In genomic region chr19:16112778-16113177, GRCh38 we compare ENCODE assay signal across 1 cellular context.
TF ChIP-seq lines count a peak whose summit lies in the region.

No MANE protein-coding gene starts in this region.

TF ChIP-seq in HEK293, 187 proteins besides CTCF, POLR2A, EP300 and RAD21 (continued from another document):
- TF ChIP-seq ZNF280C (tag by site-specific recombination; IDR thresholded peaks at IDR 0.05) (no peak), ZNF624 (tag by site-specific recombination; IDR thresholded peaks at IDR 0.05) (no peak), ZNF174 (tag by site-specific recombination; IDR thresholded peaks at IDR 0.05) (no peak), ZNF211 (tag by site-specific recombination; IDR thresholded peaks at IDR 0.05; ENCODE audit: low read depth) (no peak)
